Comparison of ENCODE assay signal across 22 cellular contexts in genomic region chr10:128086003-128086863, GRCh38. TPM values are rescaled to one million over a fixed set of nuclear protein-coding genes. Genes with fewer than 3 reads are reported as not detected.
DNase-seq lines count a peak whose midpoint lies in the region; ATAC-seq and TF ChIP-seq lines count a peak whose summit lies in the region.
"Had no signal": no experiment of that assay in that cellular context is flagged by ENCODE, and none has a peak within 500 bp of the region (broad histone marks: within the 10 kb centered on the region; RNA-seq: fewer than 3 reads in every experiment).

No MANE protein-coding gene starts in this region.

- ATAC-seq in GM23338, result peak; percentile 28
- ATAC-seq in naive thymus-derived CD4-positive, alpha-beta T cell, result peak; percentile 29
- no peak for ATAC-seq in GM18511 (IDR thresholded peaks at IDR 0.05; ENCODE audit: unreplicated experiment)
- ATAC-seq in GM19351 (IDR thresholded peaks at IDR 0.05; ENCODE audit: unreplicated experiment), result no peak
- ATAC-seq in HG03354 (IDR thresholded peaks at IDR 0.05; ENCODE audit: poor library complexity, severe bottlenecking, unreplicated experiment), result no peak

- H3K9me3 ChIP-seq in naive thymus-derived CD4-positive, alpha-beta T cell (ENCODE audit: control insufficient read depth in 2 of 3, low read length in 3 of 3), result no peaks in the 10 kb centered on the region
- H3K9me3 ChIP-seq: esophagus squamous epithelium, HAP-1, transverse colon had no signal

- H3K27me3 Mint-ChIP-seq in GM23338 (ENCODE audit: insufficient read depth, low read depth, poor library complexity), result peaks cover 3% of the 10 kb centered on the region
- no peaks in the 10 kb centered on the region for H3K27me3 Mint-ChIP-seq in naive thymus-derived CD4-positive, alpha-beta T cell
- H3K27me3 Mint-ChIP-seq: activated CD4-positive, alpha-beta T cell treated with anti-CD3 and anti-CD28 coated beads, Interleukin-2, amount 10 ng/mL, durations not matched to agents 24 days and 14 days had no signal

- no peaks in the 10 kb centered on the region for H3K36me3 ChIP-seq in GM23338 (ENCODE audit: insufficient read depth)
- H3K36me3 ChIP-seq in naive thymus-derived CD4-positive, alpha-beta T cell (ENCODE audit: control insufficient read depth in 2 of 3, insufficient read depth in 3 of 3, low read length in 3 of 3), result peaks cover 0 to 13% (median 0%) of the 10 kb centered on the region in 3 experiments
- H3K36me3 ChIP-seq: HAP-1, neural progenitor cell, transverse colon had no signal

- H3K27me3 ChIP-seq in GM23338 (ENCODE audit: insufficient read depth), result no peaks in the 10 kb centered on the region
- H3K27me3 ChIP-seq in naive thymus-derived CD4-positive, alpha-beta T cell (ENCODE audit: control insufficient read depth in 2 of 2, insufficient read depth in 2 of 2, low read length in 2 of 2), result no peaks in the 10 kb centered on the region
- H3K27me3 ChIP-seq: neural progenitor cell, transverse colon had no signal

- H3K36me3 Mint-ChIP-seq in GM23338 (ENCODE audit: low read depth), result no peaks in the 10 kb centered on the region
- peaks cover 0 to 14% (median 4%) of the 10 kb centered on the region in 5 donors for H3K36me3 Mint-ChIP-seq in naive thymus-derived CD4-positive, alpha-beta T cell
- H3K36me3 Mint-ChIP-seq: neural progenitor cell had no signal

- CTCF ChIA-PET in naive thymus-derived CD4-positive, alpha-beta T cell (lab: Charles Lee), result interaction anchor here (1.8 kb wide), 1 partner anchor 17 kb away, joined by 4 read pairs; no protein-coding TSS in a partner anchor

- POLR2A ChIA-PET in naive thymus-derived CD4-positive, alpha-beta T cell (lab: Charles Lee), result no interaction called here

- peak overlapping the region; percentile 48; the same call in 1 of the 2 replicates for H3K4me2 ChIP-seq in GM23338

- no peak overlapping the region for H3K27ac ChIP-seq in GM23338 (ENCODE audit: low read depth)
- H3K27ac ChIP-seq in naive thymus-derived CD4-positive, alpha-beta T cell (ENCODE audit: low read depth, low read length), result no peak overlapping the region
- H3K27ac ChIP-seq: esophagus squamous epithelium, neural progenitor cell, transverse colon had no signal

- H3K4me1 ChIP-seq in GM23338 (ENCODE audit: insufficient read depth), result peaks cover 19% of the 10 kb centered on the region
- no peaks in the 10 kb centered on the region for H3K4me1 ChIP-seq in naive thymus-derived CD4-positive, alpha-beta T cell (ENCODE audit: control insufficient read depth in 2 of 2, insufficient read depth in 2 of 2, low read length in 2 of 2)
- H3K4me1 ChIP-seq: esophagus squamous epithelium, transverse colon had no signal

- H3K4me3 Mint-ChIP-seq in GM23338, result no peak overlapping the region
- no peak overlapping the region for H3K4me3 Mint-ChIP-seq in naive thymus-derived CD4-positive, alpha-beta T cell
- H3K4me3 Mint-ChIP-seq: activated CD4-positive, alpha-beta T cell treated with anti-CD3 and anti-CD28 coated beads, Interleukin-2, amount 10 ng/mL, durations not matched to agents 24 days and 14 days; activated naive CD4-positive, alpha-beta T cell treated with anti-CD3 and anti-CD28 coated beads for 36 hours; neural progenitor cell had no signal

- no peaks in the 10 kb centered on the region for H3F3A ChIP-seq in GM23338 (replicated peaks; ENCODE audit: low read depth)

- no peaks in the 10 kb centered on the region for H3K79me2 ChIP-seq in GM23338 (replicated peaks; ENCODE audit: insufficient read depth)

- H3K27ac Mint-ChIP-seq in GM23338, result no peak overlapping the region
- H3K27ac Mint-ChIP-seq in naive thymus-derived CD4-positive, alpha-beta T cell, result no peak overlapping the region
- H3K27ac Mint-ChIP-seq: activated CD4-positive, alpha-beta T cell treated with anti-CD3 and anti-CD28 coated beads, Interleukin-2, amount 10 ng/mL, durations not matched to agents 24 days and 14 days; activated naive CD4-positive, alpha-beta T cell treated with anti-CD3 and anti-CD28 coated beads for 36 hours; neural progenitor cell had no signal

- intact Hi-C loops in naive thymus-derived CD4-positive, alpha-beta T cell (cut with micrococcal nuclease), result loop anchor here in 1 of 2 donors (5.0 kb wide), 1 partner anchor 41 kb away; the partner anchor contains the start of gene MKI67

- peaks cover 30% of the 10 kb centered on the region for H3K4me1 Mint-ChIP-seq in GM23338
- peaks cover 0 to 10% (median 0%) of the 10 kb centered on the region in 7 donors for H3K4me1 Mint-ChIP-seq in naive thymus-derived CD4-positive, alpha-beta T cell
- H3K4me1 Mint-ChIP-seq: neural progenitor cell had no signal

- peak overlapping the region; percentile 43; the same call in 1 of the 2 replicates for H2AFZ ChIP-seq in GM23338
- H2AFZ ChIP-seq: neural progenitor cell had no signal

- no peaks in the 10 kb centered on the region for H3K9me3 Mint-ChIP-seq in GM23338
- H3K9me3 Mint-ChIP-seq in naive thymus-derived CD4-positive, alpha-beta T cell, result no peaks in the 10 kb centered on the region
- H3K9me3 Mint-ChIP-seq: activated CD4-positive, alpha-beta T cell treated with anti-CD3 and anti-CD28 coated beads, Interleukin-2, amount 10 ng/mL, durations not matched to agents 24 days and 14 days; activated naive CD4-positive, alpha-beta T cell treated with anti-CD3 and anti-CD28 coated beads for 36 hours; neural progenitor cell had no signal

- no peaks in the 10 kb centered on the region for H4K20me1 ChIP-seq in GM23338 (replicated peaks; ENCODE audit: insufficient read depth)

- no peak for TF ChIP-seq CTCF in GM23338 (conservative IDR thresholded peaks at IDR 0.05; ENCODE audit: low read depth in 2 of 2)
- TF ChIP-seq CTCF in epithelial cell of esophagus (IDR thresholded peaks at IDR 0.05; ENCODE audit: insufficient read depth, low read depth, low read length, missing control alignments), result no peak

- DNase-seq in GM23338 (ENCODE audit: low spot score) (no peak), NCI-H69 (lab: John Stamatoyannopoulos, UW) (peak; percentile 23), epithelial cell of esophagus (ENCODE audit: low read depth) (peak; percentile 36)
- no peak for DNase-seq in naive thymus-derived CD4-positive, alpha-beta T cell
- DNase-seq in activated T-cell treated with anti-CD3 and anti-CD28 coated beads, Interleukin-2, amount 50 U/mL, for 1 hour, result no peak
- DNase-seq: activated CD4-positive, alpha-beta T cell treated with anti-CD3 and anti-CD28 coated beads, Interleukin-2, amount 10 ng/mL, durations not matched to agents 24 days and 14 days; activated naive CD4-positive, alpha-beta T cell treated with anti-CD3 and anti-CD28 coated beads for 36 hours; dermis blood vessel endothelial cell; esophagus squamous epithelium; mammary epithelial cell; NCI-H1436 treated with DMSO at 0.1 percent for 48 hours; NCI-H446; retina; stimulated activated CD4-positive, alpha-beta T cell treated with anti-CD3 and anti-CD28 coated beads, Interleukin-15, amount 100 ng/mL, for 24 hours; stimulated activated naive CD4-positive, alpha-beta T cell; T-helper 9 cell; transverse colon had no signal

- peaks cover 2% of the 10 kb centered on the region; the same call in 1 of the 2 replicates for H3K9me2 ChIP-seq in GM23338 (ENCODE audit: insufficient read depth)

- H3K4me3 ChIP-seq in GM23338 (no peak overlapping the region), epithelial cell of esophagus (ENCODE audit: low read length) (no peak overlapping the region)
- no peak overlapping the region for H3K4me3 ChIP-seq in naive thymus-derived CD4-positive, alpha-beta T cell (ENCODE audit: low read length)
- H3K4me3 ChIP-seq: esophagus squamous epithelium, HAP-1, neural progenitor cell, transverse colon had no signal

TF ChIP-seq in GM23338, 12 proteins besides CTCF, POLR2A, EP300 and RAD21 (continues in another document):
- TF ChIP-seq, protein P1, sequence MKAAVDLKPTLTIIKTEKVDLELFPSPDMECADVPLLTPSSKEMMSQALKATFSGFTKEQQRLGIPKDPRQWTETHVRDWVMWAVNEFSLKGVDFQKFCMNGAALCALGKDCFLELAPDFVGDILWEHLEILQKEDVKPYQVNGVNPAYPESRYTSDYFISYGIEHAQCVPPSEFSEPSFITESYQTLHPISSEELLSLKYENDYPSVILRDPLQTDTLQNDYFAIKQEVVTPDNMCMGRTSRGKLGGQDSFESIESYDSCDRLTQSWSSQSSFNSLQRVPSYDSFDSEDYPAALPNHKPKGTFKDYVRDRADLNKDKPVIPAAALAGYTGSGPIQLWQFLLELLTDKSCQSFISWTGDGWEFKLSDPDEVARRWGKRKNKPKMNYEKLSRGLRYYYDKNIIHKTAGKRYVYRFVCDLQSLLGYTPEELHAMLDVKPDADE (IDR thresholded peaks at IDR 0.05), result no peak
- TF ChIP-seq ZNF331 (CRISPR knock-in tag; IDR thresholded peaks at IDR 0.05; ENCODE audit: low read depth) (no peak), NANOG (IDR thresholded peaks at IDR 0.05; ENCODE audit: borderline replicate concordance) (no peak), ZNF114 (CRISPR knock-in tag; IDR thresholded peaks at IDR 0.05) (no peak)

RNA-seq across cellular contexts. Expression of gene MKI67, which starts 40.0 kb away (rescaled TPM):
- 51.3 and 58.0 TPM in 2 replicates for total RNA-seq in GM23338 (2014; rRNA removed; shearing (Covaris generic))
- polyA plus RNA-seq in GM23338 (2016; fragmentation: Nextera tagmentation; extraction: Ambion mirVana), result 88.7 and 103 TPM in 2 replicates
- 100 to 1,000 TPM in 1 of 5 experiments, 1 to 10 TPM in 2, under 1 TPM in 2; 0.05 to 219 (median 1.6) TPM for total RNA-seq in naive thymus-derived CD4-positive, alpha-beta T cell
- under 1 TPM; 0.12 to 0.20 TPM for polyA plus RNA-seq in naive thymus-derived CD4-positive, alpha-beta T cell

Comparison
In these comparisons a context has a peak if more than half of its experiments do, and no peak if none do; other contexts are left out.
1. ATAC-seq: peak in GM23338 (single experiment) and naive thymus-derived CD4-positive, alpha-beta T cell (single experiment); none in GM18511 (single experiment), GM19351 (single experiment) and HG03354 (single experiment).
2. DNase-seq: peak in NCI-H69 (single experiment) and epithelial cell of esophagus (single experiment); none in GM23338 (single experiment), naive thymus-derived CD4-positive, alpha-beta T cell (0 of 9) and activated T-cell treated with anti-CD3 and anti-CD28 coated beads, Interleukin-2, amount 50 U/mL, for 1 hour (single experiment).